Comparison of ENCODE assay signal across 9 cellular contexts in genomic region chr1:204416589-204417230, GRCh38. TPM values are rescaled to one million over a fixed set of nuclear protein-coding genes. Genes with fewer than 3 reads are reported as not detected.
DNase-seq lines count a peak whose midpoint lies in the region; ATAC-seq, FAIRE-seq and TF ChIP-seq lines count a peak whose summit lies in the region.
"Had no signal": no experiment of that assay in that cellular context is flagged by ENCODE, and none has a peak within 500 bp of the region (broad histone marks: within the 10 kb centered on the region; RNA-seq: fewer than 3 reads in every experiment).

No MANE protein-coding gene starts in this region.

- CTCF ChIA-PET in Panc1 (lab: Charles Lee): interaction anchor here (1.1 kb wide), 1 partner anchor 14 kb away, joined by 6 read pairs; no protein-coding TSS in a partner anchor

- no TSS peak for BruUV-seq in Panc1 (replicated peaks; lab: Mats Ljungman, UMichigan)

- in situ Hi-C loops in Panc1 (cut with HindIII; ENCODE audit: low pct_unique_long_range_greater_than_20kb, low sequenced_read_pairs): no loop called here

- no peaks in the 10 kb centered on the region for H3K9me3 Mint-ChIP-seq in progenitor cell of endocrine pancreas (ENCODE audit: low read depth)

- ATAC-seq in Panc1: peak; percentile 1; the same call in 1 of the 2 replicates
- ATAC-seq in GM19455 (IDR thresholded peaks at IDR 0.05; ENCODE audit: unreplicated experiment): no peak
- no peak for ATAC-seq in GM21367 (IDR thresholded peaks at IDR 0.05; ENCODE audit: unreplicated experiment)

- H3K4me3 ChIP-seq in AG10803 (ENCODE audit: low read length) (peak overlapping the region; percentile 49; the same call in 1 of the 2 replicates), Panc1 (ENCODE audit: low read depth in 2 of 2, low read length in 2 of 2) (peak overlapping the region; percentile 24 to 48)

- no peak overlapping the region for H3K4me3 Mint-ChIP-seq in progenitor cell of endocrine pancreas (ENCODE audit: low read depth)

- POLR2A ChIA-PET in Panc1 (lab: Charles Lee): interaction anchor here (1.0 kb wide), 1 partner anchor 14 kb away, joined by 3 read pairs; no protein-coding TSS in a partner anchor

- H3K27ac Mint-ChIP-seq in progenitor cell of endocrine pancreas: peak overlapping the region; percentile 79

- H3K27ac ChIP-seq in Panc1 (ENCODE audit: low read length) (peak overlapping the region; percentile 96), epithelial cell of prostate (peak overlapping the region; percentile 93)

- no peak for TF ChIP-seq CTCF in AG10803 (conservative IDR thresholded peaks at IDR 0.05; ENCODE audit: low read length)
- no peak for TF ChIP-seq CTCF in Panc1 (IDR thresholded peaks at IDR 0.05)
- TF ChIP-seq CTCF in progenitor cell of endocrine pancreas (IDR thresholded peaks at IDR 0.05; ENCODE audit: unreplicated experiment): no peak

- H3K4me1 Mint-ChIP-seq in progenitor cell of endocrine pancreas (ENCODE audit: low read depth): peaks cover 36% of the 10 kb centered on the region

- no peak for DNase-seq in AG10803 (ENCODE audit: low read depth)
- DNase-seq in Panc1 (ENCODE audit: low read depth, low spot score): no peak
- DNase-seq in epithelial cell of prostate (ENCODE audit: low read depth, low spot score): no peak
- no peak for DNase-seq in progenitor cell of endocrine pancreas (ENCODE audit: low spot score, unreplicated experiment)
- no peak for DNase-seq in NCI-H1436 (lab: John Stamatoyannopoulos, UW)
- DNase-seq in HTR-8/SVneo (ENCODE audit: insufficient read length, low spot score): no peak

- H3K4me1 ChIP-seq in Panc1 (ENCODE audit: control insufficient read depth, insufficient read depth, low read length): peaks cover 56% of the 10 kb centered on the region

- no peaks in the 10 kb centered on the region for H3K27me3 ChIP-seq in Panc1 (ENCODE audit: control insufficient read depth, insufficient read depth, low read length)
- H3K27me3 ChIP-seq: MG63 had no signal

- no peaks in the 10 kb centered on the region for H3K36me3 Mint-ChIP-seq in progenitor cell of endocrine pancreas (ENCODE audit: insufficient read depth)

- FAIRE-seq in HTR-8/SVneo (lab: Jason Lieb, UNC): no peak

- intact Hi-C loops in Panc1 (cut with micrococcal nuclease; ENCODE audit: unreplicated experiment): no loop called here

- H3K36me3 ChIP-seq in Panc1 (ENCODE audit: control insufficient read depth, insufficient read depth, low read length): no peaks in the 10 kb centered on the region
- H3K36me3 ChIP-seq: MG63 had no signal

- no peaks in the 10 kb centered on the region for H3K27me3 Mint-ChIP-seq in progenitor cell of endocrine pancreas

- H3K9me3 ChIP-seq in Panc1 (ENCODE audit: control insufficient read depth, insufficient read depth, low read depth, low read length): no peaks in the 10 kb centered on the region
- H3K9me3 ChIP-seq: MG63 had no signal

RNA-seq across cellular contexts. Expression of gene PPP1R15B, which starts 5.1 kb away (rescaled TPM):
- total RNA-seq in Panc1 (2021; ENCODE audit: unreplicated experiment) (51.1 TPM), progenitor cell of endocrine pancreas (42.6 and 43.3 TPM in 2 replicates)
- 14.8 TPM for polyA plus RNA-seq in Panc1 (2012; ENCODE audit: insufficient read length)

RNA-seq across cellular contexts. Expression of gene PLEKHA6, which starts 57.0 kb away (rescaled TPM):
- total RNA-seq in Panc1 (2021; ENCODE audit: unreplicated experiment) (5.5 TPM), progenitor cell of endocrine pancreas (66.9 and 71.5 TPM in 2 replicates)
- 0.53 TPM for polyA plus RNA-seq in Panc1 (2012; ENCODE audit: insufficient read length)

Comparison
In these comparisons a context has a peak if more than half of its experiments do, and no peak if none do; other contexts are left out.
1. RNA of gene PLEKHA6, which starts 57.0 kb away (total RNA-seq): 66.9 to 71.5 TPM in progenitor cell of endocrine pancreas; 5.5 TPM in Panc1 (single experiment); every median in the first group is over 10 times any median in the second.